Comparison of ENCODE assay signal across 12 cellular contexts in genomic region chr2:150619607-150620330, GRCh38.
DNase-seq lines count a peak whose midpoint lies in the region; ATAC-seq and TF ChIP-seq lines count a peak whose summit lies in the region.
"Had no signal": no experiment of that assay in that cellular context is flagged by ENCODE, and none has a peak within 500 bp of the region (broad histone marks: within the 10 kb centered on the region; RNA-seq: fewer than 3 reads in every experiment).

No MANE protein-coding gene starts in this region.

- peak overlapping the region; percentile 54 for H3K9ac ChIP-seq in skeletal muscle satellite cell (ENCODE audit: low read depth, low read length)

- intact Hi-C loops in left ventricle myocardium inferior (cut with micrococcal nuclease): no loop called here

- peak overlapping the region; percentile 62 for H3K27ac ChIP-seq in left ventricle myocardium inferior (replicated peaks)
- H3K27ac ChIP-seq: SJSA1, upper lobe of left lung had no signal

- H3K36me3 ChIP-seq in left ventricle myocardium inferior (no peaks in the 10 kb centered on the region), skeletal muscle satellite cell (ENCODE audit: insufficient read depth, low read length) (no peaks in the 10 kb centered on the region)
- H3K36me3 ChIP-seq: SJSA1, upper lobe of left lung had no signal

- no peak for TF ChIP-seq CTCF in left ventricle myocardium inferior (IDR thresholded peaks at IDR 0.05; ENCODE audit: borderline replicate concordance)

- DNase-seq in GM04504 (ENCODE audit: low read depth) (peak; percentile 35), astrocyte of the hippocampus (ENCODE audit: low read depth, low spot score) (peak; percentile 68), left ventricle myocardium inferior (no peak), erythroblast (lab: John Stamatoyannopoulos, UW) (no peak)
- DNase-seq: activated CD4-positive, alpha-beta T cell treated with anti-CD3 and anti-CD28 coated beads for 48 hours; NCI-H2029; upper lobe of left lung had no signal

- ATAC-seq in HG02759 (IDR thresholded peaks at IDR 0.05; ENCODE audit: unreplicated experiment) (no peak), GM19324 (IDR thresholded peaks at IDR 0.05; ENCODE audit: low FRiP score, unreplicated experiment) (no peak), GM19463 (IDR thresholded peaks at IDR 0.05; ENCODE audit: unreplicated experiment) (no peak)

- H3K4me1 ChIP-seq in left ventricle myocardium inferior (peaks cover 31% of the 10 kb centered on the region), skeletal muscle satellite cell (ENCODE audit: control insufficient read depth, insufficient read depth, low read length) (peaks cover 68% of the 10 kb centered on the region)
- H3K4me1 ChIP-seq: upper lobe of left lung had no signal

- H3K27me3 ChIP-seq in left ventricle myocardium inferior (ENCODE audit: low read depth) (no peaks in the 10 kb centered on the region), skeletal muscle satellite cell (ENCODE audit: control insufficient read depth, insufficient read depth, low read length) (no peaks in the 10 kb centered on the region)
- H3K27me3 ChIP-seq: SJSA1, upper lobe of left lung had no signal

- H3K9me3 ChIP-seq in left ventricle myocardium inferior (replicated peaks) (no peaks in the 10 kb centered on the region), skeletal muscle satellite cell (replicated peaks; ENCODE audit: low read length) (no peaks in the 10 kb centered on the region)
- H3K9me3 ChIP-seq: SJSA1, upper lobe of left lung had no signal

- peak overlapping the region; percentile 43 for H3K4me2 ChIP-seq in skeletal muscle satellite cell (ENCODE audit: low read length)

- TF ChIP-seq POLR2A in erythroblast (IDR thresholded peaks at IDR 0.05; ENCODE audit: low read length): no peak

- H3K4me3 ChIP-seq in left ventricle myocardium inferior (no peak overlapping the region), skeletal muscle satellite cell (ENCODE audit: low read length) (peak overlapping the region; percentile 8)
- H3K4me3 ChIP-seq: SJSA1, upper lobe of left lung had no signal

Comparison
In these comparisons a context has a peak if more than half of its experiments do, and no peak if none do; other contexts are left out.
1. DNase-seq: peak in GM04504 (single experiment) and astrocyte of the hippocampus (single experiment); none in left ventricle myocardium inferior (single experiment) and erythroblast (0 of 2).